24 cellular contexts compared by ENCODE assay signal in genomic region chr7:6169805-6170520, GRCh38.
DNase-seq lines count a peak whose midpoint lies in the region; ATAC-seq and TF ChIP-seq lines count a peak whose summit lies in the region.
"Had no signal": no experiment of that assay in that cellular context is flagged by ENCODE, and none has a peak within 500 bp of the region (broad histone marks: within the 10 kb centered on the region; RNA-seq: fewer than 3 reads in every experiment).

No MANE protein-coding gene starts in this region.

- H3K4me3 ChIP-seq in IMR-90 (ENCODE audit: insufficient read depth, low read depth, low read length) (no peak overlapping the region), dorsolateral prefrontal cortex (peak overlapping the region in 56 of 59 donors; percentile 1 to 61 (median 37))
- H3K4me3 ChIP-seq: adrenal gland, cardiac muscle cell, HAP-1, hepatocyte, lower lobe of right lung, stomach, transverse colon had no signal

- no peak overlapping the region for H3K56ac ChIP-seq in IMR-90 (ENCODE audit: extremely low read depth, insufficient read depth, low read length)

- peak overlapping the region; percentile 30 for H2AK9ac ChIP-seq in IMR-90 (replicated peaks; ENCODE audit: low read depth, low read length, poor library complexity)

- no peak overlapping the region for H4K5ac ChIP-seq in IMR-90 (ENCODE audit: low read depth, low read length)

- CTCF ChIA-PET in IMR-90 (lab: Yijun Ruan, JAX), result interaction anchor here (1.0 kb wide), 1 partner anchor 9 kb away, joined by 3 read pairs; no protein-coding TSS in a partner anchor
- CTCF ChIA-PET in CD4-positive, alpha-beta T cell (lab: Charles Lee), result no interaction called here

- no peak for ATAC-seq in IMR-90 (ENCODE audit: low read depth)
- no peak for ATAC-seq in GM18867 (IDR thresholded peaks at IDR 0.05; ENCODE audit: unreplicated experiment)
- ATAC-seq in CD4-positive, alpha-beta T cell (ENCODE audit: poor library complexity), result no peak
- ATAC-seq: Panc1 had no signal

- H2BK120ac ChIP-seq in IMR-90 (ENCODE audit: low read depth, low read length), result no peak overlapping the region

- whole genome bisulfite sequencing in IMR-90 (ENCODE audit: extremely low coverage in 2 of 2, insufficient read length in 1 of 2), 2 experiments, result 89% methylated on average over 17 of the region's 36 CpGs; no CpG with 5 or more reads in 1 of the 2 experiments

- no peak overlapping the region for H3K4me3 Mint-ChIP-seq in CD4-positive, alpha-beta T cell

- H3K9me3 Mint-ChIP-seq in CD4-positive, alpha-beta T cell, result no peaks in the 10 kb centered on the region
- H3K9me3 Mint-ChIP-seq: immature natural killer cell had no signal

- no peak overlapping the region for H3K27ac ChIP-seq in IMR-90 (ENCODE audit: insufficient read depth, low read length)
- H3K27ac ChIP-seq in dorsolateral prefrontal cortex, result peak overlapping the region in 36 of 59 donors; percentile 2 to 80 (median 52)
- no peak overlapping the region for H3K27ac ChIP-seq in CD4-positive, alpha-beta T cell (ENCODE audit: low read depth, low read length)
- H3K27ac ChIP-seq: 22Rv1, adrenal gland, cardiac muscle cell, hepatocyte, lower lobe of right lung, stomach, transverse colon had no signal

- peaks cover 7% of the 10 kb centered on the region; the same call in 1 of the 2 replicates for H3K9me1 ChIP-seq in IMR-90 (ENCODE audit: insufficient read depth, low read length)

- no peak overlapping the region for H2BK20ac ChIP-seq in IMR-90 (ENCODE audit: low read depth, low read length)

- H3K9ac ChIP-seq in IMR-90 (ENCODE audit: low read depth, low read length), result no peak overlapping the region

- intact Hi-C loops in IMR-90 (cut with micrococcal nuclease), result no loop called here
- intact Hi-C loops in dorsolateral prefrontal cortex (cut with DNase I), result loop anchor here in 1 of 2 donors (5.0 kb wide), 1 partner anchor 102 kb away; the partner anchor contains the start of gene CYTH3
- intact Hi-C loops in CD4-positive, alpha-beta T cell (cut with DNase I, micrococcal nuclease), result no loop called here

- H3K36me3 Mint-ChIP-seq in CD4-positive, alpha-beta T cell (ENCODE audit: low read depth), result no peaks in the 10 kb centered on the region

- H2BK5ac ChIP-seq in IMR-90 (ENCODE audit: low read depth, low read length, poor library complexity, severe bottlenecking), result no peak overlapping the region

- no peak overlapping the region for H2AFZ ChIP-seq in IMR-90 (replicated peaks; ENCODE audit: low read length, poor library complexity)
- H2AFZ ChIP-seq: hepatocyte had no signal

- no peak for TF ChIP-seq POLR2A in IMR-90 (IDR thresholded peaks at IDR 0.05; ENCODE audit: low read depth, low read length)

- POLR2A ChIA-PET in IMR-90 (lab: Charles Lee; ENCODE audit: unreplicated experiment), result no interaction called here
- POLR2A ChIA-PET in CD4-positive, alpha-beta T cell (lab: Charles Lee), result no interaction called here

- dilution Hi-C loops in IMR-90 (cut with HindIII; ENCODE audit: low sequenced_read_pairs, unreplicated experiment), result no loop called here

- H3K9me3 ChIP-seq in IMR-90 (ENCODE audit: control insufficient read depth, insufficient read depth, low read length), result no peaks in the 10 kb centered on the region
- H3K9me3 ChIP-seq in CD4-positive, alpha-beta T cell (ENCODE audit: control insufficient read depth, low read length), result no peaks in the 10 kb centered on the region
- H3K9me3 ChIP-seq: adrenal gland, HAP-1, lower lobe of right lung, stomach, transverse colon had no signal

- BruUV-seq in IMR-90 (replicated peaks; lab: Mats Ljungman, UMichigan), result no TSS peak

- no peak overlapping the region for H3K14ac ChIP-seq in IMR-90 (replicated peaks; ENCODE audit: low read depth, low read length)

- peaks cover 0 to 37% of the 10 kb centered on the region in 2 experiments; a peak in 3 of 4 replicates for H3K79me1 ChIP-seq in IMR-90 (ENCODE audit: low read depth in 1 of 2, low read length in 2 of 2)

- no peak overlapping the region for H3K27ac Mint-ChIP-seq in CD4-positive, alpha-beta T cell

- no peak overlapping the region for H3K4me2 ChIP-seq in IMR-90 (ENCODE audit: low read depth, low read length)
- H3K4me2 ChIP-seq: hepatocyte had no signal

- H3K27me3 Mint-ChIP-seq in CD4-positive, alpha-beta T cell, result no peaks in the 10 kb centered on the region

- TF ChIP-seq CTCF in IMR-90 (conservative IDR thresholded peaks at IDR 0.05; ENCODE audit: low read depth, low read length), result no peak
- TF ChIP-seq CTCF in dorsolateral prefrontal cortex (IDR thresholded peaks at IDR 0.05 in 54 of 56, conservative IDR thresholded peaks at IDR 0.05 in 2 of 56; ENCODE audit: low read depth in 1 of 56, partially characterized antibody in 56 of 56), result no peak
- no peak for TF ChIP-seq CTCF in CD4-positive, alpha-beta T cell (IDR thresholded peaks at IDR 0.05)

- no peak overlapping the region for H3K18ac ChIP-seq in IMR-90 (ENCODE audit: low read depth, low read length)

- H4K91ac ChIP-seq in IMR-90 (ENCODE audit: insufficient read depth, low read depth, low read length), result no peak overlapping the region

- no peaks in the 10 kb centered on the region for H3K4me1 Mint-ChIP-seq in CD4-positive, alpha-beta T cell (ENCODE audit: low read depth)

- no peak overlapping the region for H2AK5ac ChIP-seq in IMR-90 (ENCODE audit: low read depth, low read length)

- in situ Hi-C loops in IMR-90 (cut with MboI; ENCODE audit: low sequenced_read_pairs), result no loop called here

- H3K4ac ChIP-seq in IMR-90 (ENCODE audit: low read depth, low read length), result no peak overlapping the region

- H2BK15ac ChIP-seq in IMR-90 (ENCODE audit: low read depth, low read length), result no peak overlapping the region

- no peak overlapping the region for H4K8ac ChIP-seq in IMR-90 (ENCODE audit: low read depth in 2 of 2, low read length in 2 of 2)

- H3K36me3 ChIP-seq in IMR-90 (ENCODE audit: control insufficient read depth, insufficient read depth, low read length), result peaks cover 34% of the 10 kb centered on the region
- H3K36me3 ChIP-seq: cardiac muscle cell, transverse colon had no signal

- H3K27me3 ChIP-seq in IMR-90 (ENCODE audit: control insufficient read depth, insufficient read depth, low read length), result no peaks in the 10 kb centered on the region
- no peaks in the 10 kb centered on the region for H3K27me3 ChIP-seq in dorsolateral prefrontal cortex
- no peaks in the 10 kb centered on the region for H3K27me3 ChIP-seq in CD4-positive, alpha-beta T cell (ENCODE audit: control insufficient read depth, insufficient read depth, low read length)
- H3K27me3 ChIP-seq: adrenal gland, cardiac muscle cell, hepatocyte, stomach, transverse colon had no signal

- H3K23ac ChIP-seq in IMR-90 (ENCODE audit: low read depth, low read length), result no peak overlapping the region

- no peaks in the 10 kb centered on the region for H4K20me1 ChIP-seq in IMR-90 (ENCODE audit: insufficient read depth, low read length)

- peak in 2 of 3 experiments; percentile 38 to 50 for DNase-seq in NCI-H1417 (lab: John Stamatoyannopoulos, UW)
- DNase-seq in NCI-H1417 treated with DMSO at 0.1 percent for 48 hours (lab: John Stamatoyannopoulos, UW), result no peak
- no peak for DNase-seq in IMR-90
- DNase-seq in dorsolateral prefrontal cortex, result peak in 2 of 10 donors; percentile 41 to 71
- peak; percentile 41 for DNase-seq in occipital lobe (lab: John Stamatoyannopoulos, UW)
- DNase-seq in GM19238 (ENCODE audit: insufficient read length, low spot score), result no peak
- no peak for DNase-seq in CD4-positive, alpha-beta T cell
- DNase-seq: activated CD4-positive, alpha-beta T cell treated with anti-CD3 and anti-CD28 coated beads for 48 hours; adrenal gland; AML-193; COR-L47; foreskin melanocyte; immature natural killer cell; lower lobe of right lung; NCI-H510A; stimulated activated CD4-positive, alpha-beta T cell treated with anti-CD3 and anti-CD28 coated beads, Interleukin-12 subunit alpha, Interleukin-12 subunit beta, amount 100 ng/mL, for 4 hours; stomach; transverse colon had no signal

- H3K4me1 ChIP-seq in IMR-90 (ENCODE audit: control insufficient read depth, insufficient read depth, low read length), result peaks cover 3% of the 10 kb centered on the region
- H3K4me1 ChIP-seq: HAP-1, lower lobe of right lung, transverse colon had no signal

- no peak for TF ChIP-seq RAD21 in IMR-90 (IDR thresholded peaks at IDR 0.05; ENCODE audit: low read length)

TF ChIP-seq in IMR-90, 13 proteins besides CTCF, POLR2A, EP300 and RAD21:
- TF ChIP-seq MAFK (IDR thresholded peaks at IDR 0.05; ENCODE audit: low read depth, low read length) (peak; percentile 81), MXI1 (IDR thresholded peaks at IDR 0.05; ENCODE audit: borderline replicate concordance, low read depth, low read length) (no peak)
TF ChIP-seq in IMR-90: peak in this region for 1.

Comparison
In these comparisons a context has a peak if more than half of its experiments do, and no peak if none do; other contexts are left out.
1. DNase-seq: peak in NCI-H1417 (2 of 3) and occipital lobe (single experiment); none in NCI-H1417 treated with DMSO at 0.1 percent for 48 hours (single experiment), IMR-90 (single experiment), GM19238 (single experiment) and CD4-positive, alpha-beta T cell (0 of 10).
2. H3K27ac ChIP-seq: peak in dorsolateral prefrontal cortex (36 of 59); none in IMR-90 (single experiment) and CD4-positive, alpha-beta T cell (single experiment).